ENCODE assay signal across 19 cellular contexts in genomic region chr16:48629531-48629930, GRCh38. TPM values are rescaled to one million over a fixed set of nuclear protein-coding genes. Genes with fewer than 3 reads are reported as not detected.
A peak's percentile ranks its signal among the peaks of the same experiment; 100 is the strongest.
DNase-seq lines count a peak whose midpoint lies in the region; ATAC-seq and TF ChIP-seq lines count a peak whose summit lies in the region.
"Had no signal": no experiment of that assay in that cellular context is flagged by ENCODE, and none has a peak within 500 bp of the region (broad histone marks: within the 10 kb centered on the region; RNA-seq: fewer than 3 reads in every experiment).

No MANE protein-coding gene starts in this region.

- H3K27ac ChIP-seq in neutrophil: peak overlapping the region; percentile 84
- H3K27ac ChIP-seq: cardiac muscle cell, HL-60, psoas muscle, RWPE1, SK-N-MC, upper lobe of left lung had no signal

- H3K9me3 ChIP-seq in neutrophil: no peaks in the 10 kb centered on the region
- H3K9me3 ChIP-seq: BLaER1 treated with 17β-estradiol and CSF1 and Interleukin-3, amounts not matched to agents 10 nM and 100 nM; psoas muscle; upper lobe of left lung had no signal

- peak overlapping the region; percentile 62 to 68 for H3K4me3 Mint-ChIP-seq in activated T-cell treated with anti-CD3 and anti-CD28 coated beads, Interleukin-2, amount 50 U/mL, for 72 hours
- peak overlapping the region; percentile 72 for H3K4me3 Mint-ChIP-seq in activated T-helper 17 cell treated with anti-CD3 and anti-CD28 coated beads, Interleukin-2, amount 50 U/mL, for 72 hours

- no peak for ATAC-seq in activated T-cell treated with anti-CD3 and anti-CD28 coated beads, Interleukin-2, amount 50 U/mL, for 72 hours (replicated peaks in 1 of 2)
- no peak for ATAC-seq in activated T-helper 17 cell treated with anti-CD3 and anti-CD28 coated beads, Interleukin-2, amount 50 U/mL, for 72 hours (replicated peaks)

- no peaks in the 10 kb centered on the region for H3K36me3 Mint-ChIP-seq in activated T-cell treated with anti-CD3 and anti-CD28 coated beads, Interleukin-2, amount 50 U/mL, for 72 hours (ENCODE audit: insufficient read depth in 2 of 2)
- no peaks in the 10 kb centered on the region for H3K36me3 Mint-ChIP-seq in activated T-helper 17 cell treated with anti-CD3 and anti-CD28 coated beads, Interleukin-2, amount 50 U/mL, for 72 hours (ENCODE audit: low read depth)
- H3K36me3 Mint-ChIP-seq: activated naive CD4-positive, alpha-beta T cell treated with anti-CD3 and anti-CD28 coated beads, Interleukin-2, amount 50 U/mL, for 24 hours had no signal

- H3K4me1 ChIP-seq in neutrophil (ENCODE audit: control insufficient read depth in 1 of 2, insufficient read depth in 1 of 2, low read depth in 1 of 2, low read length in 1 of 2): peaks cover 13 to 15% of the 10 kb centered on the region in 2 experiments
- H3K4me1 ChIP-seq: psoas muscle had no signal

- H3K9me3 Mint-ChIP-seq in activated T-cell treated with anti-CD3 and anti-CD28 coated beads, Interleukin-2, amount 50 U/mL, for 72 hours: no peaks in the 10 kb centered on the region
- no peaks in the 10 kb centered on the region for H3K9me3 Mint-ChIP-seq in activated T-helper 17 cell treated with anti-CD3 and anti-CD28 coated beads, Interleukin-2, amount 50 U/mL, for 72 hours
- H3K9me3 Mint-ChIP-seq: activated naive CD4-positive, alpha-beta T cell treated with anti-CD3 and anti-CD28 coated beads, Interleukin-2, amount 50 U/mL, for 24 hours had no signal

- no peak for TF ChIP-seq CTCF in neutrophil (IDR thresholded peaks at IDR 0.05)

- no peak for DNase-seq in activated T-cell treated with anti-CD3 and anti-CD28 coated beads, Interleukin-2, amount 50 U/mL, for 72 hours
- DNase-seq in activated T-cell treated with anti-CD3 and anti-CD28 coated beads for 4 hours: no peak
- DNase-seq in iPS-NIHi11 (ENCODE audit: low spot score): no peak
- DNase-seq in kidney tubule cell (ENCODE audit: low spot score): no peak
- no peak for DNase-seq in HCEC 1CT
- DNase-seq: DND-41, NCI-H1092 treated with DMSO at 0.1 percent for 48 hours, NCI-H187 treated with DMSO at 0.1 percent for 48 hours, NCI-H748 treated with DMSO at 0.1 percent for 48 hours, psoas muscle had no signal

- no peak overlapping the region for H3K27ac Mint-ChIP-seq in activated T-cell treated with anti-CD3 and anti-CD28 coated beads, Interleukin-2, amount 50 U/mL, for 72 hours
- H3K27ac Mint-ChIP-seq in activated T-helper 17 cell treated with anti-CD3 and anti-CD28 coated beads, Interleukin-2, amount 50 U/mL, for 72 hours: no peak overlapping the region

- H3K4me1 Mint-ChIP-seq in activated T-cell treated with anti-CD3 and anti-CD28 coated beads, Interleukin-2, amount 50 U/mL, for 72 hours (ENCODE audit: low read depth): peaks cover 13% of the 10 kb centered on the region
- no peaks in the 10 kb centered on the region for H3K4me1 Mint-ChIP-seq in activated T-helper 17 cell treated with anti-CD3 and anti-CD28 coated beads, Interleukin-2, amount 50 U/mL, for 72 hours

- no peaks in the 10 kb centered on the region for H3K27me3 ChIP-seq in neutrophil
- H3K27me3 ChIP-seq: BLaER1 treated with 17β-estradiol and CSF1 and Interleukin-3, amounts not matched to agents 10 nM and 100 nM; cardiac muscle cell; upper lobe of left lung had no signal

- no peaks in the 10 kb centered on the region for H3K27me3 Mint-ChIP-seq in activated T-cell treated with anti-CD3 and anti-CD28 coated beads, Interleukin-2, amount 50 U/mL, for 72 hours (ENCODE audit: low read depth)
- peaks cover 3% of the 10 kb centered on the region for H3K27me3 Mint-ChIP-seq in activated T-helper 17 cell treated with anti-CD3 and anti-CD28 coated beads, Interleukin-2, amount 50 U/mL, for 72 hours
- H3K27me3 Mint-ChIP-seq: activated naive CD4-positive, alpha-beta T cell treated with anti-CD3 and anti-CD28 coated beads, Interleukin-2, amount 50 U/mL, for 24 hours had no signal

- no peak overlapping the region for H3K4me3 ChIP-seq in neutrophil (ENCODE audit: low read depth in 1 of 2, low read length in 1 of 2)
- H3K4me3 ChIP-seq: cardiac muscle cell, psoas muscle had no signal

- H3K36me3 ChIP-seq in neutrophil: no peaks in the 10 kb centered on the region
- H3K36me3 ChIP-seq: BLaER1 treated with 17β-estradiol and CSF1 and Interleukin-3, amounts not matched to agents 10 nM and 100 nM; cardiac muscle cell; upper lobe of left lung had no signal

RNA-seq across cellular contexts. Expression of gene N4BP1, which starts 19.6 kb away (rescaled TPM):
- total RNA-seq in activated T-cell treated with anti-CD3 and anti-CD28 coated beads, Interleukin-2, amount 50 U/mL, for 72 hours: 10 to 100 TPM; 59.0 to 60.7 TPM
- 10 to 100 TPM; 48.1 to 56.8 TPM for total RNA-seq in activated T-helper 17 cell treated with anti-CD3 and anti-CD28 coated beads, Interleukin-2, amount 50 U/mL, for 72 hours
